Comparison of ENCODE assay signal across 8 cellular contexts in genomic region chr16:89815639-89816348, GRCh38. TPM values are rescaled to one million over a fixed set of nuclear protein-coding genes. Genes with fewer than 3 reads are reported as not detected.
DNase-seq lines count a peak whose midpoint lies in the region; ATAC-seq and TF ChIP-seq lines count a peak whose summit lies in the region.

No MANE protein-coding gene starts in this region.

- H3K9me3 ChIP-seq in iPS-20b (ENCODE audit: insufficient read depth, low read depth, low read length) (no peaks in the 10 kb centered on the region), thoracic aorta (no peaks in the 10 kb centered on the region)

- H3K4me1 ChIP-seq in iPS-20b (ENCODE audit: insufficient read depth, low read length): peaks cover 5% of the 10 kb centered on the region; the same call in 1 of the 2 replicates
- peaks cover 5 to 9% of the 10 kb centered on the region in 2 donors for H3K4me1 ChIP-seq in thoracic aorta (ENCODE audit: control insufficient read depth in 1 of 2, low read depth in 2 of 2)

- H3K27ac ChIP-seq in iPS-20b (ENCODE audit: low read length) (no peak overlapping the region), thoracic aorta (no peak overlapping the region)

- peak overlapping the region; percentile 79 for H3K9ac ChIP-seq in iPS-20b (ENCODE audit: low read depth, low read length)

- no peaks in the 10 kb centered on the region for H3K27me3 ChIP-seq in iPS-20b (ENCODE audit: insufficient read depth, low read length)
- no peaks in the 10 kb centered on the region for H3K27me3 ChIP-seq in thoracic aorta (replicated peaks; ENCODE audit: insufficient read depth)

- H3K36me3 ChIP-seq in iPS-20b (ENCODE audit: insufficient read depth, low read depth, low read length) (peaks cover 20% of the 10 kb centered on the region), thoracic aorta (no peaks in the 10 kb centered on the region)

- TF ChIP-seq CTCF in thoracic aorta (IDR thresholded peaks at IDR 0.05): no peak

- ATAC-seq in GM19467 (IDR thresholded peaks at IDR 0.05; ENCODE audit: unreplicated experiment) (peak; percentile 25), thoracic aorta (ENCODE audit: insufficient number of reproducible peaks, low FRiP score, low read depth) (no peak)

- DNase-seq in DMS53 treated with DMSO at 0.1 percent for 48 hours (lab: John Stamatoyannopoulos, UW; ENCODE audit: unreplicated experiment) (peak; percentile 1), HK-2 (ENCODE audit: unreplicated experiment) (peak; percentile 22), thoracic aorta (ENCODE audit: low spot score) (no peak), SHP77 (lab: John Stamatoyannopoulos, UW) (no peak), kidney glomerular epithelial cell (lab: John Stamatoyannopoulos, UW) (no peak)
- DNase-seq in activated T-cell treated with anti-CD3 and anti-CD28 coated beads, Interleukin-2, amount 50 U/mL, for 48 hours: peak; percentile 32 to 39

- H3K4me3 ChIP-seq in iPS-20b (ENCODE audit: low read length): peak overlapping the region; percentile 90
- peak overlapping the region; percentile 90 for H3K4me3 ChIP-seq in thoracic aorta

RNA-seq across cellular contexts. Expression of gene FANCA, which starts 0.7 kb away (rescaled TPM):
- total RNA-seq in thoracic aorta: 1 to 10 TPM; 2.5 to 3.7 TPM

RNA-seq across cellular contexts. Expression of gene SPIRE2, which starts 12.5 kb away (rescaled TPM):
- total RNA-seq in thoracic aorta: 1 to 10 TPM in 1 of 2 donors, not detected in 1; 2.0 TPM

RNA-seq across cellular contexts. Expression of gene TCF25, which starts 57.6 kb away (rescaled TPM):
- 100 to 1,000 TPM; 166 to 247 TPM for total RNA-seq in thoracic aorta

Comparison
In these comparisons a context has a peak if more than half of its experiments do, and no peak if none do; other contexts are left out.
1. DNase-seq: peak in DMS53 treated with DMSO at 0.1 percent for 48 hours (single experiment), HK-2 (single experiment) and activated T-cell treated with anti-CD3 and anti-CD28 coated beads, Interleukin-2, amount 50 U/mL, for 48 hours (2 of 2); none in thoracic aorta (single experiment), SHP77 (0 of 2) and kidney glomerular epithelial cell (single experiment).